Comparison of ENCODE assay signal across 8 cellular contexts in the genomic region with DNA sequence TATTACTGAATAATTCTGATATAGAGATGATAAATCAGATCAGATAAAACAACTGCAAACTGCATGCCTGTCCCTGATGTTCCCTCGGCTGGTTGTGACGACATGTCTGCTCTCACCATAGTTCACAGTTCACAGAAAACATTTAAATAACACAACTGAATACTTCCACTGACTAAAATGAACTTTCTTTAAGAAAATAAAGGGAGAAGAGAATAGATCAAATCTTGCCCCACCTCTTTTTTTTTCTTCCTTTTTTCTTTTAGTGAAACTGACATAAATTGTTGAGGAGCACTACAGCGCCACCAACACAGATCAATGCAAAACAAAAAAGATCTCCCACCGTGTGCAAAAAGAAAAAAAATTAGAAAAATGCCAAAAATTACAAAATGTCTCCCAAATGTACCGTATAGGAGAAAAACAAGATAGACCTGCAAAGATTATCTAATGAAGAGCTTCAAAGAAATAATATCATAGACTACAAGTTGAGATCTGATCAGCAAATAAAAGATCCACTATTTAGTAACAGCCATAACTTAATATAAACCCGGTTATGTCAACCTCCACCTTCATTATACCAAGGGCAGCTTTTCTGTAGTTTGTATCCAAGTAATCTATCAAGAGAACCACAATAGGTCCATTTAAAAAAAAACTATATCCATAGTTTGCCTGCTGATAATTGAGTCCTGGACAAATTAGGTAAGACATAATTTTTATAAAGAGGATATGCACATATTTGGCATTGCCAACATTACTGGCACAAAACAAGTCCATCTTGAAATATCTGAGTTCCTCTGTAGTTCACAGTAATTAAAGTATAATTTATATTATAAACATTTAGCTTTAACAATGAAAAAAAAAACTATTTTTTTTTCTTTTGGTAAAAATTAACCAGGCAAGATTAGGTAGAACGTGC. TPM values are rescaled to one million over a fixed set of nuclear protein-coding genes. Genes with fewer than 3 reads are reported as not detected.
DNase-seq lines count a peak whose midpoint lies in the region; ATAC-seq and TF ChIP-seq lines count a peak whose summit lies in the region.

No MANE protein-coding gene starts in this region.

- H3K4me1 Mint-ChIP-seq in activated CD4-positive, alpha-beta T cell treated with anti-CD3 and anti-CD28 coated beads for 36 hours, result peaks cover 25% of the 10 kb centered on the region
- H3K4me1 Mint-ChIP-seq in GM23338, result peaks cover 2% of the 10 kb centered on the region; the same call in 2 of the 3 replicates

- peaks cover 54% of the 10 kb centered on the region for H3K79me2 ChIP-seq in GM23338 (replicated peaks; ENCODE audit: insufficient read depth)

- ATAC-seq in activated CD4-positive, alpha-beta T cell treated with anti-CD3 and anti-CD28 coated beads for 36 hours, result peak; percentile 33
- no peak for ATAC-seq in GM23338
- peak; percentile 13 to 47 for ATAC-seq in activated naive CD4-positive, alpha-beta T cell treated with anti-CD3 and anti-CD28 coated beads, Interleukin-2, amount 50 U/mL, for 72 hours

- peak; percentile 62 for DNase-seq in activated CD4-positive, alpha-beta T cell treated with anti-CD3 and anti-CD28 coated beads for 36 hours
- no peak for DNase-seq in activated CD4-positive, alpha-beta T cell treated with anti-CD3 and anti-CD28 coated beads, Interleukin-2, amount 50 U/mL, for 4 hours
- DNase-seq in GM23338 (ENCODE audit: low spot score) (no peak), NCI-H2171 (lab: John Stamatoyannopoulos, UW) (peak; percentile 25), cardiac muscle cell (ENCODE audit: low read depth in 1 of 2, low spot score in 1 of 2) (peak; percentile 25 to 51), prostate gland (ENCODE audit: low spot score) (no peak), NCI-H1930 (lab: John Stamatoyannopoulos, UW) (no peak)
- no peak for DNase-seq in activated naive CD4-positive, alpha-beta T cell treated with anti-CD3 and anti-CD28 coated beads, Interleukin-2, amount 50 U/mL, for 72 hours (ENCODE audit: low spot score in 2 of 2)

- no peaks in the 10 kb centered on the region for H3K27me3 ChIP-seq in GM23338 (ENCODE audit: insufficient read depth)
- H3K27me3 ChIP-seq in cardiac muscle cell, result no peaks in the 10 kb centered on the region
- no peaks in the 10 kb centered on the region for H3K27me3 ChIP-seq in prostate gland (replicated peaks; ENCODE audit: insufficient read depth)

- no peaks in the 10 kb centered on the region; the same call in 1 of the 2 replicates for H4K20me1 ChIP-seq in GM23338 (replicated peaks; ENCODE audit: insufficient read depth)

- WGBS in prostate gland, result under 1% methylated on average over 7 of the region's 7 CpGs

- no peak overlapping the region for H2AFZ ChIP-seq in GM23338

- H3K4me3 Mint-ChIP-seq in activated CD4-positive, alpha-beta T cell treated with anti-CD3 and anti-CD28 coated beads for 36 hours, result no peak overlapping the region
- H3K4me3 Mint-ChIP-seq in GM23338, result no peak overlapping the region

- intact Hi-C loops in activated CD4-positive, alpha-beta T cell treated with anti-CD3 and anti-CD28 coated beads for 36 hours (cut with DNase I, micrococcal nuclease), result loop anchor here (1.0 to 10.0 kb wide), 19 partner anchors 31 to 1675 kb away; a partner anchor contains a TSS
- intact Hi-C loops in prostate gland (cut with DNase I), result loop anchor here (2.0 to 10.0 kb wide), 2 partner anchors 69 to 323 kb away; a partner anchor contains a TSS

- H3K27ac ChIP-seq in GM23338 (ENCODE audit: low read depth), result no peak overlapping the region
- peak overlapping the region; percentile 87 for H3K27ac ChIP-seq in cardiac muscle cell
- H3K27ac ChIP-seq in prostate gland, result peak overlapping the region; percentile 82 to 84

- H3K27ac Mint-ChIP-seq in activated CD4-positive, alpha-beta T cell treated with anti-CD3 and anti-CD28 coated beads for 36 hours, result no peak overlapping the region
- no peak overlapping the region for H3K27ac Mint-ChIP-seq in GM23338
- H3K27ac Mint-ChIP-seq in activated naive CD4-positive, alpha-beta T cell treated with anti-CD3 and anti-CD28 coated beads, Interleukin-2, amount 50 U/mL, for 72 hours, result no peak overlapping the region

- H3K36me3 ChIP-seq in GM23338 (ENCODE audit: insufficient read depth) (no peaks in the 10 kb centered on the region), cardiac muscle cell (no peaks in the 10 kb centered on the region), prostate gland (no peaks in the 10 kb centered on the region)

- no peak for TF ChIP-seq POLR2A in prostate gland (IDR thresholded peaks at IDR 0.05)

- H3K4me3 ChIP-seq in GM23338 (peak overlapping the region; percentile 72), cardiac muscle cell (peak overlapping the region; percentile 92), prostate gland (peak overlapping the region; percentile 55 to 59)

- no peaks in the 10 kb centered on the region for H3K9me3 Mint-ChIP-seq in activated CD4-positive, alpha-beta T cell treated with anti-CD3 and anti-CD28 coated beads for 36 hours (ENCODE audit: low read depth)
- no peaks in the 10 kb centered on the region for H3K9me3 Mint-ChIP-seq in GM23338
- no peaks in the 10 kb centered on the region for H3K9me3 Mint-ChIP-seq in activated naive CD4-positive, alpha-beta T cell treated with anti-CD3 and anti-CD28 coated beads, Interleukin-2, amount 50 U/mL, for 72 hours

- no peaks in the 10 kb centered on the region for H3K9me3 ChIP-seq in cardiac muscle cell (ENCODE audit: low read depth)
- no peaks in the 10 kb centered on the region for H3K9me3 ChIP-seq in prostate gland

- no peaks in the 10 kb centered on the region for H3F3A ChIP-seq in GM23338 (replicated peaks; ENCODE audit: low read depth)

- no peaks in the 10 kb centered on the region for H3K9me2 ChIP-seq in GM23338 (ENCODE audit: insufficient read depth)

- TF ChIP-seq CTCF in GM23338 (conservative IDR thresholded peaks at IDR 0.05; ENCODE audit: low read depth in 2 of 2) (peak; percentile 18 to 46; a peak in 2 of 4 replicates), cardiac muscle cell (IDR thresholded peaks at IDR 0.05; ENCODE audit: low read depth, low read length) (peak; percentile 46), prostate gland (IDR thresholded peaks at IDR 0.05) (peak in 2 of 4 experiments; percentile 34 to 41)

- H3K27me3 Mint-ChIP-seq in activated CD4-positive, alpha-beta T cell treated with anti-CD3 and anti-CD28 coated beads for 36 hours, result no peaks in the 10 kb centered on the region
- no peaks in the 10 kb centered on the region for H3K27me3 Mint-ChIP-seq in GM23338 (ENCODE audit: insufficient read depth, low read depth, poor library complexity)

- H3K36me3 Mint-ChIP-seq in activated CD4-positive, alpha-beta T cell treated with anti-CD3 and anti-CD28 coated beads for 36 hours (ENCODE audit: low read depth), result peaks cover 10% of the 10 kb centered on the region
- no peaks in the 10 kb centered on the region for H3K36me3 Mint-ChIP-seq in GM23338 (ENCODE audit: low read depth)
- H3K36me3 Mint-ChIP-seq in activated naive CD4-positive, alpha-beta T cell treated with anti-CD3 and anti-CD28 coated beads, Interleukin-2, amount 50 U/mL, for 72 hours, result no peaks in the 10 kb centered on the region

- no peaks in the 10 kb centered on the region for H3K4me1 ChIP-seq in GM23338 (ENCODE audit: insufficient read depth)
- peaks cover 22% of the 10 kb centered on the region for H3K4me1 ChIP-seq in cardiac muscle cell (ENCODE audit: low read depth)
- no peaks in the 10 kb centered on the region for H3K4me1 ChIP-seq in prostate gland (replicated peaks)

- H3K4me2 ChIP-seq in GM23338, result peak overlapping the region; percentile 79

- CTCF ChIA-PET in activated CD4-positive, alpha-beta T cell treated with anti-CD3 and anti-CD28 coated beads for 36 hours (lab: Charles Lee), result interaction anchor here (0.6 to 3.6 kb wide), 18 partner anchors 8 to 501 kb away, joined by 3 to 12 read pairs (median 4); a partner anchor contains a TSS

- POLR2A ChIA-PET in activated CD4-positive, alpha-beta T cell treated with anti-CD3 and anti-CD28 coated beads for 36 hours (lab: Charles Lee), result interaction anchor here (0.7 to 0.8 kb wide), 2 partner anchors 60 to 1346 kb away, joined by 4 read pairs; a partner anchor contains a TSS

TF ChIP-seq in GM23338, 12 proteins besides CTCF, POLR2A, EP300 and RAD21:
- no peak for TF ChIP-seq NANOG (IDR thresholded peaks at IDR 0.05; ENCODE audit: borderline replicate concordance)
- no peak for TF ChIP-seq EZH2phosphoT487 (IDR thresholded peaks at IDR 0.05; ENCODE audit: unreplicated experiment)
- TF ChIP-seq CREB1 (CRISPR knock-in tag; IDR thresholded peaks at IDR 0.05; ENCODE audit: low read depth), result no peak
- TF ChIP-seq STAT1 (IDR thresholded peaks at IDR 0.05; ENCODE audit: unreplicated experiment), result no peak
- TF ChIP-seq, protein P1, sequence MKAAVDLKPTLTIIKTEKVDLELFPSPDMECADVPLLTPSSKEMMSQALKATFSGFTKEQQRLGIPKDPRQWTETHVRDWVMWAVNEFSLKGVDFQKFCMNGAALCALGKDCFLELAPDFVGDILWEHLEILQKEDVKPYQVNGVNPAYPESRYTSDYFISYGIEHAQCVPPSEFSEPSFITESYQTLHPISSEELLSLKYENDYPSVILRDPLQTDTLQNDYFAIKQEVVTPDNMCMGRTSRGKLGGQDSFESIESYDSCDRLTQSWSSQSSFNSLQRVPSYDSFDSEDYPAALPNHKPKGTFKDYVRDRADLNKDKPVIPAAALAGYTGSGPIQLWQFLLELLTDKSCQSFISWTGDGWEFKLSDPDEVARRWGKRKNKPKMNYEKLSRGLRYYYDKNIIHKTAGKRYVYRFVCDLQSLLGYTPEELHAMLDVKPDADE (IDR thresholded peaks at IDR 0.05), result no peak
- no peak for TF ChIP-seq ZNF331 (CRISPR knock-in tag; IDR thresholded peaks at IDR 0.05; ENCODE audit: low read depth)
- TF ChIP-seq JUNB (IDR thresholded peaks at IDR 0.05; ENCODE audit: unreplicated experiment), result no peak

RNA-seq across cellular contexts. Expression of a gene that starts 30.8 kb away (rescaled TPM):
- total RNA-seq in activated CD4-positive, alpha-beta T cell treated with anti-CD3 and anti-CD28 coated beads for 36 hours, result 10 to 100 TPM; 28.8 to 31.0 TPM
- total RNA-seq in GM23338 (2014; rRNA removed; shearing (Covaris generic)), result 15.8 and 25.9 TPM in 2 replicates
- polyA plus RNA-seq in GM23338 (2016; fragmentation: Nextera tagmentation; extraction: Ambion mirVana) (24.1 and 24.5 TPM in 2 replicates), cardiac muscle cell (12.9 and 14.4 TPM in 2 replicates)
- total RNA-seq in activated naive CD4-positive, alpha-beta T cell treated with anti-CD3 and anti-CD28 coated beads, Interleukin-2, amount 50 U/mL, for 72 hours, result 10 to 100 TPM; 28.3 to 40.2 TPM
- total RNA-seq in cardiac muscle cell (24.0 and 25.4 TPM in 2 replicates), prostate gland (10 to 100 TPM; 37.1 to 58.3 TPM)

Comparison
In these comparisons a context has a peak if more than half of its experiments do, and no peak if none do; other contexts are left out.
1. DNase-seq: peak in activated CD4-positive, alpha-beta T cell treated with anti-CD3 and anti-CD28 coated beads for 36 hours (single experiment), NCI-H2171 (single experiment) and cardiac muscle cell (2 of 2); none in activated CD4-positive, alpha-beta T cell treated with anti-CD3 and anti-CD28 coated beads, Interleukin-2, amount 50 U/mL, for 4 hours (0 of 2), GM23338 (single experiment), activated naive CD4-positive, alpha-beta T cell treated with anti-CD3 and anti-CD28 coated beads, Interleukin-2, amount 50 U/mL, for 72 hours (0 of 2), prostate gland (single experiment) and NCI-H1930 (0 of 2).
2. Peak in every context shown above with its lines, with median percentiles within 50 percentile points of each other: H3K4me3 ChIP-seq.